28 cellular contexts compared by ENCODE assay signal in the genomic region with DNA sequence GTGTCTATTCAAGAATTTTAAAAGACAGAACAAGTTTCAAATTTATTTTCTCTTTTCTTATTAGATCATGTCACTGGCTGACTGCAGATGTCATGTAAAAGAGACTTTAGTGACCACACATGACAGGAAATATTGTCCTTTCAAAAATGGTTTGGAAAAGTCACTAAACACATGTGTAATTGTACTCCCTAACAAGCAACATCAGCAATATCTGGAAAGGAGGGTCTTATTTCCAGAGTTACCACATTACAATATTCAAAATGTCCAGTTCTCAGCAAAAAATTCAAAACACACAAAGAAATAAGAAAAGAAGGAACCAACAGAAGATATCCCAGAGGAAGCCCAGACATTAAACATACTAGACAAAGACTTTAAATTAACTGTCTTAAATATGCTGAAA.
"Had no signal": no experiment of that assay in that cellular context is flagged by ENCODE, and none has a peak within 500 bp of the region (broad histone marks: within the 10 kb centered on the region; RNA-seq: fewer than 3 reads in every experiment).

No MANE protein-coding gene starts in this region.

- H3K4me3 ChIP-seq: stomach, suprapubic skin, testis, thoracic aorta, thyroid gland, tibial artery, tibial nerve, transverse colon, upper lobe of left lung, upper lobe of right lung, uterus, vagina had no signal

- DNase-seq: stimulated activated CD4-positive, alpha-beta T cell treated with anti-CD3 and anti-CD28 coated beads, Interleukin-2, amount 100 ng/mL, for 48 hours; stimulated activated CD4-positive, alpha-beta T cell treated with anti-CD3 and anti-CD28 coated beads, Interleukin-4, amount 100 ng/mL, for 1 hour; stimulated activated CD4-positive, alpha-beta T cell treated with anti-CD3 and anti-CD28 coated beads, Interleukin-4, amount 100 ng/mL, for 24 hours; stimulated activated CD4-positive, alpha-beta T cell treated with anti-CD3 and anti-CD28 coated beads, Interleukin-4, amount 100 ng/mL, for 4 hours; stimulated activated naive B cell treated with anti-CD40 and anti-IgM and Interleukin-4, amounts not matched to agents 10 μg/mL and 1 μg/mL and 100 μg/mL, for 72 hours; stimulated activated naive CD4-positive, alpha-beta T cell; stimulated activated naive CD4-positive, alpha-beta T cell treated with Interleukin-2 at 50 U/mL for 16 hours; stimulated activated naive CD8-positive, alpha-beta T cell treated with anti-CD3 and anti-CD28 coated beads, Interleukin-15, amount 100 ng/mL, for 72 hours; stimulated activated naive CD8-positive, alpha-beta T cell treated with anti-CD3 and anti-CD28 coated beads, Interleukin-15, Interleukin-2, amounts not matched to agents 100 U/mL and 50 U/mL, for 24 hours; stomach; substantia nigra; testis; thyroid gland; tibial artery; transverse colon; trophoblast cell; upper lobe of left lung; upper lobe of right lung; uterus had no signal

- H3K27me3 ChIP-seq: stomach, suprapubic skin, testis, thyroid gland, tibial artery, tibial nerve, transverse colon, upper lobe of left lung, upper lobe of right lung, uterus, vagina had no signal

- H3K36me3 ChIP-seq: stomach, suprapubic skin, thoracic aorta, thyroid gland, tibial artery, tibial nerve, transverse colon, upper lobe of left lung, upper lobe of right lung, uterus, vagina had no signal

- ATAC-seq: stimulated activated effector memory CD8-positive, alpha-beta T cell treated with anti-CD3 and anti-CD28 coated beads, Interleukin-12 subunit alpha, Interleukin-12 subunit beta, amount 100 ng/mL, for 72 hours; stimulated activated memory B cell treated with anti-CD40 and anti-IgM and Interleukin-4, amounts not matched to agents 10 μg/mL and 1 μg/mL and 100 μg/mL, for 72 hours; stimulated activated naive B cell treated with anti-CD40 and anti-IgM and Interleukin-4, amounts not matched to agents 10 μg/mL and 1 μg/mL and 100 μg/mL, for 72 hours; stimulated activated naive CD8-positive, alpha-beta T cell treated with anti-CD3 and anti-CD28 coated beads, Interleukin-15, amount 100 ng/mL, for 72 hours; stimulated activated naive CD8-positive, alpha-beta T cell treated with anti-CD3 and anti-CD28 coated beads, Interleukin-15, Interleukin-2, amounts not matched to agents 100 U/mL and 50 U/mL, for 24 hours; upper lobe of right lung had no signal

- H3K27ac ChIP-seq: stomach, suprapubic skin, testis, thoracic aorta, thyroid gland, tibial artery, tibial nerve, transverse colon, upper lobe of left lung, upper lobe of right lung, uterus, vagina had no signal

- H3K36me3 Mint-ChIP-seq: stimulated activated effector memory CD8-positive, alpha-beta T cell treated with anti-CD3 and anti-CD28 coated beads, Interleukin-12 subunit alpha, Interleukin-12 subunit beta, amount 100 ng/mL, for 72 hours; stimulated activated memory B cell treated with anti-CD40 and anti-IgM and Interleukin-4, amounts not matched to agents 10 μg/mL and 1 μg/mL and 100 μg/mL, for 72 hours; stimulated activated naive B cell treated with anti-CD40 and anti-IgM and Interleukin-4, amounts not matched to agents 10 μg/mL and 1 μg/mL and 100 μg/mL, for 72 hours; type B pancreatic cell had no signal

- H3K27ac Mint-ChIP-seq: stimulated activated effector memory CD8-positive, alpha-beta T cell treated with anti-CD3 and anti-CD28 coated beads, Interleukin-12 subunit alpha, Interleukin-12 subunit beta, amount 100 ng/mL, for 72 hours; stimulated activated memory B cell treated with anti-CD40 and anti-IgM and Interleukin-4, amounts not matched to agents 10 μg/mL and 1 μg/mL and 100 μg/mL, for 72 hours; stimulated activated naive B cell treated with anti-CD40 and anti-IgM and Interleukin-4, amounts not matched to agents 10 μg/mL and 1 μg/mL and 100 μg/mL, for 72 hours; stimulated activated naive CD8-positive, alpha-beta T cell treated with anti-CD3 and anti-CD28 coated beads, Interleukin-15, amount 100 ng/mL, for 72 hours; stimulated activated naive CD8-positive, alpha-beta T cell treated with anti-CD3 and anti-CD28 coated beads, Interleukin-15, Interleukin-2, amounts not matched to agents 100 ng/mL and 50 ng/mL, for 24 hours; type B pancreatic cell had no signal

- H3K9me3 ChIP-seq: suprapubic skin, testis, thoracic aorta, thyroid gland, transverse colon, upper lobe of right lung, uterus, vagina had no signal

- H3K4me1 ChIP-seq: stomach, suprapubic skin, testis, tibial artery, tibial nerve, transverse colon, upper lobe of left lung, upper lobe of right lung, uterus, vagina had no signal

- H3K4me3 Mint-ChIP-seq: stimulated activated effector memory CD8-positive, alpha-beta T cell treated with anti-CD3 and anti-CD28 coated beads, Interleukin-12 subunit alpha, Interleukin-12 subunit beta, amount 100 ng/mL, for 72 hours; stimulated activated memory B cell treated with anti-CD40 and anti-IgM and Interleukin-4, amounts not matched to agents 10 μg/mL and 1 μg/mL and 100 μg/mL, for 72 hours; stimulated activated naive B cell treated with anti-CD40 and anti-IgM and Interleukin-4, amounts not matched to agents 10 μg/mL and 1 μg/mL and 100 μg/mL, for 72 hours; stimulated activated naive CD8-positive, alpha-beta T cell treated with anti-CD3 and anti-CD28 coated beads, Interleukin-15, amount 100 ng/mL, for 72 hours; stimulated activated naive CD8-positive, alpha-beta T cell treated with anti-CD3 and anti-CD28 coated beads, Interleukin-15, Interleukin-2, amounts not matched to agents 100 ng/mL and 50 ng/mL, for 24 hours; type B pancreatic cell had no signal

- H3K4me1 Mint-ChIP-seq: stimulated activated effector memory CD8-positive, alpha-beta T cell treated with anti-CD3 and anti-CD28 coated beads, Interleukin-12 subunit alpha, Interleukin-12 subunit beta, amount 100 ng/mL, for 72 hours; stimulated activated memory B cell treated with anti-CD40 and anti-IgM and Interleukin-4, amounts not matched to agents 10 μg/mL and 1 μg/mL and 100 μg/mL, for 72 hours; stimulated activated naive B cell treated with anti-CD40 and anti-IgM and Interleukin-4, amounts not matched to agents 10 μg/mL and 1 μg/mL and 100 μg/mL, for 72 hours; stimulated activated naive CD8-positive, alpha-beta T cell treated with anti-CD3 and anti-CD28 coated beads, Interleukin-15, amount 100 ng/mL, for 72 hours had no signal

- FAIRE-seq: urothelium cell line had no signal
